ENCODE assay signal across 8 cellular contexts in genomic region chr15:22978691-22979068, GRCh38. TPM values are rescaled to one million over a fixed set of nuclear protein-coding genes. Genes with fewer than 3 reads are reported as not detected.
DNase-seq lines count a peak whose midpoint lies in the region; ATAC-seq and TF ChIP-seq lines count a peak whose summit lies in the region.

No MANE protein-coding gene starts in this region.

- H3K27ac Mint-ChIP-seq in activated naive CD8-positive, alpha-beta T cell treated with anti-CD3 and anti-CD28 coated beads, Interleukin-2, amount 50 U/mL, for 24 hours, result no peak overlapping the region

- H3K4me1 Mint-ChIP-seq in activated naive CD8-positive, alpha-beta T cell treated with anti-CD3 and anti-CD28 coated beads, Interleukin-2, amount 50 U/mL, for 24 hours, result peaks cover 15% of the 10 kb centered on the region

- TF ChIP-seq EP300 in tibial nerve (IDR thresholded peaks at IDR 0.05), result no peak

- H3K9me3 Mint-ChIP-seq in activated naive CD8-positive, alpha-beta T cell treated with anti-CD3 and anti-CD28 coated beads, Interleukin-2, amount 50 U/mL, for 24 hours, result no peaks in the 10 kb centered on the region

- TF ChIP-seq POLR2A in tibial nerve (IDR thresholded peaks at IDR 0.05), result no peak

- no peaks in the 10 kb centered on the region for H3K9me3 ChIP-seq in tibial nerve

- H3K36me3 Mint-ChIP-seq in activated naive CD8-positive, alpha-beta T cell treated with anti-CD3 and anti-CD28 coated beads, Interleukin-2, amount 50 U/mL, for 24 hours (ENCODE audit: low read depth), result no peaks in the 10 kb centered on the region

- peak overlapping the region; percentile 88 for H3K4me3 Mint-ChIP-seq in activated naive CD8-positive, alpha-beta T cell treated with anti-CD3 and anti-CD28 coated beads, Interleukin-2, amount 50 U/mL, for 24 hours

- ATAC-seq in activated naive CD8-positive, alpha-beta T cell treated with anti-CD3 and anti-CD28 coated beads, Interleukin-2, amount 50 U/mL, for 24 hours, result no peak

- peaks cover 21% of the 10 kb centered on the region for H3K27me3 Mint-ChIP-seq in activated naive CD8-positive, alpha-beta T cell treated with anti-CD3 and anti-CD28 coated beads, Interleukin-2, amount 50 U/mL, for 24 hours

- no peak overlapping the region for H3K27ac ChIP-seq in tibial nerve

- H3K4me3 ChIP-seq in tibial nerve, result peak overlapping the region; percentile 72 to 76 (median 76)

- peak; percentile 44 for DNase-seq in activated effector memory CD4-positive, alpha-beta T cell treated with anti-CD3 and anti-CD28 coated beads, Interleukin-2, amount 50 U/mL, for 16 hours
- no peak for DNase-seq in activated effector memory CD4-positive, alpha-beta T cell treated with Interleukin-2 at 50 U/mL for 16 hours
- DNase-seq in activated naive CD8-positive, alpha-beta T cell treated with anti-CD3 and anti-CD28 coated beads, Interleukin-2, amount 50 U/mL, for 24 hours, result no peak
- peak; percentile 36 for DNase-seq in left kidney (ENCODE audit: low read depth, low spot score)
- no peak for DNase-seq in tibial nerve (ENCODE audit: low spot score in 2 of 2)
- no peak for DNase-seq in epidermal melanocyte (ENCODE audit: insufficient read length, low spot score)
- DNase-seq in GM10266 (ENCODE audit: extremely low spot score), result no peak
- DNase-seq in RPMI8226, result no peak

- TF ChIP-seq CTCF in tibial nerve (IDR thresholded peaks at IDR 0.05) (no peak), GM10266 (IDR thresholded peaks at IDR 0.05; ENCODE audit: control insufficient read depth, insufficient read depth, low read depth, missing control alignments) (no peak)

- H3K27me3 ChIP-seq in tibial nerve, result no peaks in the 10 kb centered on the region

- H3K36me3 ChIP-seq in tibial nerve, result no peaks in the 10 kb centered on the region

- H3K4me1 ChIP-seq in tibial nerve, result peaks cover 0 to 33% (median 7%) of the 10 kb centered on the region in 4 donors

- 36 to 47% methylated on average over 7 of the region's 7 CpGs for WGBS in tibial nerve, 2 donors

RNA-seq across cellular contexts. Expression of gene CYFIP1, which starts 1.5 kb away (rescaled TPM):
- total RNA-seq in tibial nerve, result 100 to 1,000 TPM in 2 of 4 donors, 10 to 100 TPM in 2; 77.4 to 121 (median 101) TPM

Comparison
In these comparisons a context has a peak if more than half of its experiments do, and no peak if none do; other contexts are left out.
1. DNase-seq: peak in activated effector memory CD4-positive, alpha-beta T cell treated with anti-CD3 and anti-CD28 coated beads, Interleukin-2, amount 50 U/mL, for 16 hours (single experiment) and left kidney (single experiment); none in activated effector memory CD4-positive, alpha-beta T cell treated with Interleukin-2 at 50 U/mL for 16 hours (single experiment), activated naive CD8-positive, alpha-beta T cell treated with anti-CD3 and anti-CD28 coated beads, Interleukin-2, amount 50 U/mL, for 24 hours (single experiment), tibial nerve (0 of 2), epidermal melanocyte (single experiment), GM10266 (single experiment) and RPMI8226 (single experiment).